Comparison of ENCODE assay signal across 33 cellular contexts in genomic region chr5:95222836-95223235, GRCh38.
DNase-seq lines count a peak whose midpoint lies in the region; ATAC-seq, FAIRE-seq and TF ChIP-seq lines count a peak whose summit lies in the region.
"Had no signal": no experiment of that assay in that cellular context is flagged by ENCODE, and none has a peak within 500 bp of the region (broad histone marks: within the 10 kb centered on the region; RNA-seq: fewer than 3 reads in every experiment).

No MANE protein-coding gene starts in this region.

- no TSS peak for BruUV-seq in K562 (replicated peaks; lab: Mats Ljungman, UMichigan)

- H3K36me3 Mint-ChIP-seq in nephron progenitor cell (ENCODE audit: low read depth) = no peaks in the 10 kb centered on the region
- H3K36me3 Mint-ChIP-seq: CD14-positive monocyte; CD4-positive, alpha-beta memory T cell; CD4-positive, CD25-positive, alpha-beta regulatory T cell; CD8-positive, alpha-beta memory T cell; CD8-positive, alpha-beta T cell had no signal

- TF ChIP-seq CTCF in HEK293 (tag by site-specific recombination; IDR thresholded peaks at IDR 0.05) = no peak
- no peak for TF ChIP-seq CTCF in K562 (IDR thresholded peaks at IDR 0.05 in 2 of 3, conservative IDR thresholded peaks at IDR 0.05 in 1 of 3; ENCODE audit: insufficient read depth in 2 of 3, low read depth in 1 of 3, low read length in 3 of 3)
- no peak for TF ChIP-seq CTCF in nephron progenitor cell (IDR thresholded peaks at IDR 0.05)

- WGBS in K562 (ENCODE audit: insufficient coverage, low coverage, missing lambda C conversion rate) = 0% methylated on average over 2 of the region's 2 CpGs

- peaks cover 2% of the 10 kb centered on the region for H3K9me1 ChIP-seq in K562 (ENCODE audit: control insufficient read depth, insufficient read depth, low read length)

- DNase-seq in K562 (ENCODE audit: extremely low read depth in 1 of 4, low spot score in 3 of 4) = no peak
- no peak for DNase-seq in nephron progenitor cell
- DNase-seq: 8988T; ACHN; AML-193; BE2C; C1 segment of cervical spinal cord; Caco-2; Calu3; CD4-positive, alpha-beta memory T cell; CD4-positive, alpha-beta T cell; CD4-positive, CD25-positive, alpha-beta regulatory T cell; CD8-positive, alpha-beta memory T cell; CD8-positive, alpha-beta T cell; COR-L47; DMS 273 treated with DMSO at 0.1 percent for 48 hours; DMS153; DMS53; DMS79; DMS79 treated with DMSO at 0.1 percent for 48 hours; DND-41; EL had no signal

- no peak for TF ChIP-seq POLR2A in K562 (conservative IDR thresholded peaks at IDR 0.05)

- no peak overlapping the region for H3K4me3 Mint-ChIP-seq in nephron progenitor cell
- H3K4me3 Mint-ChIP-seq: B cell; CD14-positive monocyte; CD4-positive, alpha-beta memory T cell; CD4-positive, alpha-beta T cell; CD4-positive, CD25-positive, alpha-beta regulatory T cell; CD8-positive, alpha-beta memory T cell; CD8-positive, alpha-beta T cell had no signal

- no peaks in the 10 kb centered on the region for H3K27me3 Mint-ChIP-seq in nephron progenitor cell (ENCODE audit: low read depth, poor library complexity)
- H3K27me3 Mint-ChIP-seq: B cell; CD4-positive, alpha-beta T cell had no signal

- no peak for TF ChIP-seq EP300 in K562 (IDR thresholded peaks at IDR 0.05; ENCODE audit: low read length)

- no peak overlapping the region for H3K27ac Mint-ChIP-seq in nephron progenitor cell
- H3K27ac Mint-ChIP-seq: B cell; CD14-positive monocyte; CD4-positive, alpha-beta memory T cell; CD4-positive, alpha-beta T cell; CD4-positive, CD25-positive, alpha-beta regulatory T cell; CD8-positive, alpha-beta T cell had no signal

- no peaks in the 10 kb centered on the region for H3K9me3 Mint-ChIP-seq in nephron progenitor cell
- H3K9me3 Mint-ChIP-seq: CD4-positive, alpha-beta T cell; CD8-positive, alpha-beta T cell had no signal

- no peak overlapping the region for H3K27ac ChIP-seq in HEK293 (ENCODE audit: extremely low read depth, low read depth, low read length)
- H3K27ac ChIP-seq in K562 (ENCODE audit: extremely low read depth, low read depth, low read length) = no peak overlapping the region
- H3K27ac ChIP-seq: 22Rv1; A549; BLaER1; BLaER1 treated with 17β-estradiol and CSF1 and Interleukin-3, amounts not matched to agents 10 nM and 100 nM; C4-2B had no signal

- H3K4me3 ChIP-seq in HEK293 (ENCODE audit: low read depth, low read length) = no peak overlapping the region
- H3K4me3 ChIP-seq in K562 = no peak overlapping the region
- H3K4me3 ChIP-seq: A549; BLaER1; BLaER1 treated with 17β-estradiol and CSF1 and Interleukin-3, amounts not matched to agents 10 nM and 100 nM had no signal

- no peak overlapping the region for H3K9ac ChIP-seq in K562 (ENCODE audit: insufficient read depth in 1 of 2, low read depth in 2 of 2, low read length in 2 of 2)
- H3K9ac ChIP-seq: BLaER1; BLaER1 treated with 17β-estradiol and CSF1 and Interleukin-3, amounts not matched to agents 10 nM and 100 nM had no signal

- in situ Hi-C loops in K562 (cut with MboI) = no loop called here

- intact Hi-C loops in K562 (cut with micrococcal nuclease) = no loop called here

- no peaks in the 10 kb centered on the region for H3K36me3 ChIP-seq in HEK293 (ENCODE audit: control insufficient read depth in 2 of 2, insufficient read depth in 1 of 2, low read length in 2 of 2)
- no peaks in the 10 kb centered on the region for H3K36me3 ChIP-seq in K562 (ENCODE audit: control insufficient read depth, insufficient read depth, low read length)
- H3K36me3 ChIP-seq: BE2C; BLaER1; BLaER1 treated with 17β-estradiol and CSF1 and Interleukin-3, amounts not matched to agents 10 nM and 100 nM had no signal

- no peaks in the 10 kb centered on the region for H3K27me3 ChIP-seq in K562 (ENCODE audit: control insufficient read depth in 2 of 2, insufficient read depth in 2 of 2, low read length in 2 of 2)
- H3K27me3 ChIP-seq: BLaER1; BLaER1 treated with 17β-estradiol and CSF1 and Interleukin-3, amounts not matched to agents 10 nM and 100 nM had no signal

- POLR2A ChIA-PET in HEK293 (lab: Yijun Ruan, JAX) (no interaction called here), K562 (lab: Yijun Ruan, JAX) (no interaction called here)

- no peaks in the 10 kb centered on the region for H3K79me2 ChIP-seq in K562 (ENCODE audit: control insufficient read depth, insufficient read depth, low read length)

- no peak for FAIRE-seq in K562 (lab: Jason Lieb, UNC)
- FAIRE-seq: A204.1, A549, D721Med had no signal

- H4K20me1 ChIP-seq in K562 (replicated peaks; ENCODE audit: control insufficient read depth, insufficient read depth, low read length) = no peaks in the 10 kb centered on the region
- H4K20me1 ChIP-seq: BLaER1; BLaER1 treated with 17β-estradiol and CSF1 and Interleukin-3, amounts not matched to agents 10 nM and 100 nM had no signal

- no peaks in the 10 kb centered on the region for H3K9me3 ChIP-seq in HEK293 (ENCODE audit: control insufficient read depth, insufficient read depth, low read depth, low read length)
- no peaks in the 10 kb centered on the region for H3K9me3 ChIP-seq in K562 (replicated peaks; ENCODE audit: control insufficient read depth, insufficient read depth, low read depth, low read length)
- H3K9me3 ChIP-seq: A549; BE2C; BLaER1; BLaER1 treated with 17β-estradiol and CSF1 and Interleukin-3, amounts not matched to agents 10 nM and 100 nM had no signal

- CTCF ChIA-PET in HEK293 (lab: Yijun Ruan, JAX) (no interaction called here), K562 (lab: Yijun Ruan, JAX; ENCODE audit: low intra/inter-chr PET ratio) (no interaction called here)

- peaks cover 10% of the 10 kb centered on the region for H3K4me1 Mint-ChIP-seq in nephron progenitor cell
- H3K4me1 Mint-ChIP-seq: B cell; CD14-positive monocyte; CD4-positive, alpha-beta memory T cell; CD4-positive, CD25-positive, alpha-beta regulatory T cell; CD8-positive, alpha-beta memory T cell had no signal

- H3K4me1 ChIP-seq in HEK293 (ENCODE audit: control insufficient read depth, insufficient read depth, low read length) (no peaks in the 10 kb centered on the region), K562 (replicated peaks in 1 of 2; ENCODE audit: control insufficient read depth in 2 of 2, insufficient read depth in 2 of 2, low read length in 2 of 2) (no peaks in the 10 kb centered on the region)
- H3K4me1 ChIP-seq: A549; BE2C; BLaER1; BLaER1 treated with 17β-estradiol and CSF1 and Interleukin-3, amounts not matched to agents 10 nM and 100 nM had no signal

- no peak overlapping the region for H3K4me2 ChIP-seq in K562 (ENCODE audit: insufficient read depth, low read length)
- H3K4me2 ChIP-seq: A549; BLaER1; BLaER1 treated with 17β-estradiol and CSF1 and Interleukin-3, amounts not matched to agents 10 nM and 100 nM had no signal

- no peak for ATAC-seq in K562
- ATAC-seq in GM19328 (IDR thresholded peaks at IDR 0.05; ENCODE audit: unreplicated experiment) = no peak
- ATAC-seq: A549; CD8-positive, alpha-beta T cell had no signal

- no peak for TF ChIP-seq RAD21 in K562 (CRISPR knock-in tag; conservative IDR thresholded peaks at IDR 0.05 in 1 of 2, IDR thresholded peaks at IDR 0.05 in 1 of 2)

- no peak overlapping the region for H2AFZ ChIP-seq in K562 (ENCODE audit: low read depth, low read length)

TF ChIP-seq in HEK293, 187 proteins besides CTCF, POLR2A, EP300 and RAD21:
- TF ChIP-seq, protein P1, sequence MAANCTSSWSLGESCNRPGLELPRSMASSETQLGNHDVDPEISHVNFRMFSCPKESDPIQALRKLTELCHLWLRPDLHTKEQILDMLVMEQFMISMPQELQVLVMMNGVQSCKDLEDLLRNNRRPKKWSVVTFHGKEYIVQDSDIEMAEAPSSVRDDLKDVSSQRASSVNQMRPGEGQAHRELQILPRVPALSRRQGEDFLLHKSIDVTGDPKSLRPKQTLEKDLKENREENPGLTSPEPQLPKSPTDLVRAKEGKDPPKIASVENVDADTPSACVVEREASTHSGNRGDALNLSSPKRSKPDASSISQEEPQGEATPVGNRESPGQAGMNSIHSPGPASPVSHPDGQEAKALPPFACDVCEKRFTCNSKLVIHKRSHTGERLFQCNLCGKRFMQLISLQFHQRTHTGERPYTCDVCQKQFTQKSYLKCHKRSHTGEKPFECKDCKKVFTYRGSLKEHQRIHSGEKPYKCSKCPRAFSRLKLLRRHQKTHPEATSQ (tag by site-specific recombination; IDR thresholded peaks at IDR 0.05) = no peak
- peak; percentile 97 for TF ChIP-seq ZNF10 (tag by site-specific recombination; IDR thresholded peaks at IDR 0.05)

TF ChIP-seq in K562, 482 proteins besides CTCF, POLR2A, EP300 and RAD21:
- no peak for TF ChIP-seq CXXC5 (CRISPR knock-in tag; IDR thresholded peaks at IDR 0.05)
- peak; percentile 94 for TF ChIP-seq ZNF134 (CRISPR knock-in tag; conservative IDR thresholded peaks at IDR 0.05)
- peak; percentile 62 for TF ChIP-seq RBM25 (IDR thresholded peaks at IDR 0.05; ENCODE audit: low read depth, low read length, severe bottlenecking)
